ENCODE assay signal across 8 cellular contexts in genomic region chr16:10944249-10945064, GRCh38. TPM values are rescaled to one million over a fixed set of nuclear protein-coding genes. Genes with fewer than 3 reads are reported as not detected.
DNase-seq lines count a peak whose midpoint lies in the region; ATAC-seq and TF ChIP-seq lines count a peak whose summit lies in the region.

Gene CLEC16A, plus strand, starts transcription at chr16:10944564. Its CDS starts 154 bp downstream, at chr16:10944718.

- peak within 1 kb of the TSS; percentile 67 to 74 for H3K27ac ChIP-seq in mucosa of rectum (ENCODE audit: low read depth in 2 of 2, low read length in 2 of 2)

- H3K9ac ChIP-seq in mucosa of rectum (ENCODE audit: low read depth in 1 of 2, low read length in 2 of 2) = peak within 1 kb of the TSS; percentile 76 to 84

- ATAC-seq in GM21723 (IDR thresholded peaks at IDR 0.05; ENCODE audit: unreplicated experiment) = peak; percentile 64

- H3K4me1 ChIP-seq in mucosa of rectum (ENCODE audit: control insufficient read depth in 2 of 2, insufficient read depth in 2 of 2, low read length in 2 of 2) = peaks cover 34 to 39% of the 10 kb centered on the region in 2 donors

- no peaks in the 10 kb centered on the region for H3K9me3 ChIP-seq in mucosa of rectum (ENCODE audit: control insufficient read depth in 2 of 2, low read length in 2 of 2)

- H3K4me3 ChIP-seq in mucosa of rectum (ENCODE audit: low read length in 2 of 2) = peak within 1 kb of the TSS; percentile 86 to 88

- H3K27me3 ChIP-seq in mucosa of rectum (ENCODE audit: control insufficient read depth in 2 of 2, insufficient read depth in 2 of 2, low read length in 2 of 2) = no peaks in the 10 kb centered on the region

- peak; percentile 76 for TF ChIP-seq POLR2A in erythroblast (IDR thresholded peaks at IDR 0.05; ENCODE audit: low read length)

- no peaks in the 10 kb centered on the region for H3K36me3 ChIP-seq in mucosa of rectum (ENCODE audit: control insufficient read depth in 2 of 2, insufficient read depth in 2 of 2, low read length in 2 of 2)

- DNase-seq in DMS53 treated with DMSO at 0.1 percent for 48 hours (lab: John Stamatoyannopoulos, UW; ENCODE audit: unreplicated experiment) (peak; percentile 80), KG1 (lab: John Stamatoyannopoulos, UW) (peak; percentile 85), erythroblast (lab: John Stamatoyannopoulos, UW) (peak; percentile 97 to 98)
- peak; percentile 97 for DNase-seq in activated T-cell treated with anti-CD3 and anti-CD28 coated beads, Interleukin-2, amount 50 U/mL, for 1 hour
- peak; percentile 87 to 90 for DNase-seq in stimulated activated CD8-positive, alpha-beta memory T cell treated with anti-CD3 and anti-CD28 coated beads, Interleukin-4, amount 100 ng/mL, for 4 hours (ENCODE audit: low read depth in 2 of 2, low spot score in 1 of 2)

TF ChIP-seq in PFSK-1, 5 proteins besides CTCF, POLR2A, EP300 and RAD21:
- TF ChIP-seq FOXP2 (optimal IDR thresholded peaks at IDR 0.05; ENCODE audit: borderline replicate concordance, extremely low read depth, extremely low read length, insufficient read depth) (peak; percentile 93), TAF1 (IDR thresholded peaks at IDR 0.05; ENCODE audit: borderline replicate concordance, insufficient read depth, low read length) (0 out of 2 replicates have a peak, but pooled peaks have one; percentile 39), REST (IDR thresholded peaks at IDR 0.05; ENCODE audit: insufficient read depth in 1 of 2, low read depth in 2 of 2, low read length in 2 of 2) (no peak), POLR2AphosphoS5 (IDR thresholded peaks at IDR 0.05; ENCODE audit: low read depth, low read length) (peak; percentile 60), SIN3A (IDR thresholded peaks at IDR 0.05; ENCODE audit: borderline replicate concordance, insufficient read depth, low read length) (peak; percentile 67; the same call in 1 of the 2 replicates)

RNA-seq across cellular contexts. Expression of gene CLEC16A, which starts in this region (rescaled TPM):
- polyA plus RNA-seq in PFSK-1 (2012; ENCODE audit: insufficient read length, low read depth) = 21.5 TPM

Comparison
In these comparisons a context has a peak if more than half of its experiments do, and no peak if none do; other contexts are left out.
1. Peak in every context shown above with its lines: DNase-seq, ATAC-seq, H3K4me3 ChIP-seq and H3K27ac ChIP-seq.